ENCODE assay signal across 8 cellular contexts in the genomic region with DNA sequence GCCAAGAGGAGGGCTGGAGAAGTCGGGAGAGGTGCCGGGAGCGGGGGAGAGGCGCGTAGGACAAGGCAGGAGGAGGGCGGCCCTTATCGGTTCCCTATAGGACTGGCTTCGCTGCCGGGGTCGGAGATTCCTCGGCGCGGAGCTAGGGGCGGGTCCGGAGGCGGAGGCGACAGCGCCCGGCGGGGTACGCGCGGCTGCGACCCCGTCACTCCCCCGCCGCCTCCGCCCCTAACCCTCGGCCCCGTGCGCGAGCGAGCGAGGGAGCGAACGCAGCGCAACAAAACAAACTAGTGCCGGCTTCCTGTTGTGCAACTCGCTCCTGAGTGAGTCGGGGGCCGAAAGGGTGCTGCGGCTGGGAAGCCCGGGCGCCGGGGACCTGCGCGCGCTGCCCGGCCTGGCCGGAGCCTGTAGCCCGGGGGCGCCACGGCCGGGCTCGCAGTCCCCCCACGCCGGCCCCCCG. TPM values are rescaled to one million over a fixed set of nuclear protein-coding genes. Genes with fewer than 3 reads are reported as not detected.
DNase-seq lines count a peak whose midpoint lies in the region; ATAC-seq, FAIRE-seq and TF ChIP-seq lines count a peak whose summit lies in the region.

No MANE protein-coding gene starts in this region.

- H3K27ac Mint-ChIP-seq in osteocyte (ENCODE audit: unreplicated experiment): peak overlapping the region; percentile 98

- H3K4me3 ChIP-seq in A549: peak overlapping the region; percentile 77
- H3K4me3 ChIP-seq in adipocyte (ENCODE audit: low read length): peak overlapping the region; percentile 96

- no peaks in the 10 kb centered on the region for H3K36me3 Mint-ChIP-seq in osteocyte (ENCODE audit: unreplicated experiment)

- no peaks in the 10 kb centered on the region for H3K27me3 ChIP-seq in adipocyte (replicated peaks; ENCODE audit: control insufficient read depth, insufficient read depth, low read length)

- no peaks in the 10 kb centered on the region for H3K9me3 ChIP-seq in A549
- H3K9me3 ChIP-seq in adipocyte (ENCODE audit: control insufficient read depth, low read length): no peaks in the 10 kb centered on the region

- peaks cover 64% of the 10 kb centered on the region for H3K4me1 ChIP-seq in A549
- peaks cover 63% of the 10 kb centered on the region for H3K4me1 ChIP-seq in adipocyte (ENCODE audit: control insufficient read depth, insufficient read depth, low read length)

- ATAC-seq in A549: peak; percentile 35 to 64
- ATAC-seq in GM18505 (IDR thresholded peaks at IDR 0.05; ENCODE audit: unreplicated experiment): peak; percentile 40
- peak; percentile 32 for ATAC-seq in HG03095 (IDR thresholded peaks at IDR 0.05; ENCODE audit: unreplicated experiment)
- ATAC-seq in Right ventricle myocardium superior (ENCODE audit: poor library complexity): peak; percentile 56

- no peaks in the 10 kb centered on the region for H3K27me3 Mint-ChIP-seq in osteocyte (ENCODE audit: unreplicated experiment)

- H3K9ac ChIP-seq in adipocyte (ENCODE audit: low read length): peak overlapping the region; percentile 95

- no peak for TF ChIP-seq CTCF in A549 (IDR thresholded peaks at IDR 0.05)
- no peak for TF ChIP-seq CTCF in osteocyte (IDR thresholded peaks at IDR 0.05)

- intact Hi-C loops in Right ventricle myocardium superior (cut with DNase I): loop anchor here (5.0 kb wide), 1 partner anchor 136 kb away; no protein-coding TSS in a partner anchor

- H3K4me3 Mint-ChIP-seq in osteocyte (ENCODE audit: unreplicated experiment): peak overlapping the region; percentile 95

- H3K4me2 ChIP-seq in A549: peak overlapping the region; percentile 87

- 1% methylated on average over 38 of the region's 58 CpGs for WGBS in A549 (ENCODE audit: missing lambda C conversion rate)

- peaks cover 67% of the 10 kb centered on the region for H3K4me1 Mint-ChIP-seq in osteocyte (ENCODE audit: unreplicated experiment)

- TF ChIP-seq EP300 in A549 (IDR thresholded peaks at IDR 0.05): no peak

- peak; percentile 28 to 86 for DNase-seq in A549 (ENCODE audit: low read depth in 1 of 2, low spot score in 1 of 2)
- DNase-seq in RKO (ENCODE audit: low spot score): peak; percentile 70
- DNase-seq in adipocyte (ENCODE audit: low read depth): peak; percentile 88
- DNase-seq in Right ventricle myocardium superior: peak; percentile 76
- DNase-seq in osteocyte (ENCODE audit: extremely low spot score, unreplicated experiment): peak; percentile 87
- DNase-seq in T1000 (lab: John Stamatoyannopoulos, UW): no peak

- CTCF ChIA-PET in A549 (lab: Yijun Ruan, JAX): interaction anchor here (0.5 to 4.2 kb wide), 20 partner anchors 9 to 1444 kb away, joined by 3 to 26 read pairs (median 5); no protein-coding TSS in a partner anchor

- no peak for TF ChIP-seq RAD21 in A549 (conservative IDR thresholded peaks at IDR 0.05 in 1 of 2, IDR thresholded peaks at IDR 0.05 in 1 of 2)

- H3K36me3 ChIP-seq in adipocyte (ENCODE audit: control insufficient read depth, insufficient read depth, low read length, severe bottlenecking): no peaks in the 10 kb centered on the region

- no peaks in the 10 kb centered on the region for H3K9me3 Mint-ChIP-seq in osteocyte (ENCODE audit: unreplicated experiment)

- no peak for FAIRE-seq in A549 (lab: Jason Lieb, UNC)

- POLR2A ChIA-PET in A549 (lab: Yijun Ruan, JAX): interaction anchor here (0.6 to 2.5 kb wide), 9 partner anchors 8 to 771 kb away, joined by 3 to 14 read pairs (median 4); a partner anchor contains a TSS

- TF ChIP-seq POLR2A in A549 (IDR thresholded peaks at IDR 0.05; ENCODE audit: low read length) (peak; percentile 35; the same call in 1 of the 2 replicates), GM18505 (IDR thresholded peaks at IDR 0.05; ENCODE audit: borderline replicate concordance, extremely low read depth, insufficient read depth, insufficient read length) (no peak)

- H3K27ac ChIP-seq in A549: peak overlapping the region; percentile 95 to 97

TF ChIP-seq in A549, 52 proteins besides CTCF, POLR2A, EP300 and RAD21 (continues in another document):
- TF ChIP-seq FOSB (CRISPR knock-in tag; IDR thresholded peaks at IDR 0.05) (no peak), HOXB13 (CRISPR knock-in tag; IDR thresholded peaks at IDR 0.05; ENCODE audit: low read depth) (no peak), CHD2 (IDR thresholded peaks at IDR 0.05; ENCODE audit: low read length, partially characterized antibody) (no peak), CHD4 (IDR thresholded peaks at IDR 0.05; ENCODE audit: borderline replicate concordance) (no peak), CEBPB (IDR thresholded peaks at IDR 0.05) (peak; percentile 88 to 90), FOSL2 (IDR thresholded peaks at IDR 0.05) (no peak), FOSL2 (CRISPR knock-in tag; IDR thresholded peaks at IDR 0.05) (no peak), RFX5 (IDR thresholded peaks at IDR 0.05) (no peak), SMC3 (IDR thresholded peaks at IDR 0.05) (0 out of 3 replicates have a peak, but pooled peaks have one; percentile 6), RNF2 (IDR thresholded peaks at IDR 0.05; ENCODE audit: borderline replicate concordance, low read depth) (no peak), MYC (IDR thresholded peaks at IDR 0.05; ENCODE audit: borderline replicate concordance, low read length) (no peak), ESRRA (IDR thresholded peaks at IDR 0.05; ENCODE audit: borderline replicate concordance, low read length) (no peak), PHF8 (IDR thresholded peaks at IDR 0.05; ENCODE audit: borderline replicate concordance, low read depth) (no peak), TP53 (CRISPR knock-in tag; IDR thresholded peaks at IDR 0.05) (0 out of 2 replicates have a peak, but pooled peaks have one; percentile 7), RCOR1 (IDR thresholded peaks at IDR 0.05; ENCODE audit: low read depth, low read length) (no peak), ZFP36 (IDR thresholded peaks at IDR 0.05; ENCODE audit: borderline replicate concordance, partially characterized antibody) (no peak), JUNB (IDR thresholded peaks at IDR 0.05) (no peak), RARB (CRISPR knock-in tag; IDR thresholded peaks at IDR 0.05) (peak; percentile 42; the same call in 1 of the 2 replicates), KDM1A (IDR thresholded peaks at IDR 0.05; ENCODE audit: low read depth) (no peak), HOXA7 (CRISPR knock-in tag; IDR thresholded peaks at IDR 0.05) (no peak), FOXS1 (CRISPR knock-in tag; IDR thresholded peaks at IDR 0.05) (no peak)
- TF ChIP-seq, protein P1, sequence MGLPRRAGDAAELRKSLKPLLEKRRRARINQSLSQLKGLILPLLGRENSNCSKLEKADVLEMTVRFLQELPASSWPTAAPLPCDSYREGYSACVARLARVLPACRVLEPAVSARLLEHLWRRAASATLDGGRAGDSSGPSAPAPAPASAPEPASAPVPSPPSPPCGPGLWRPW (IDR thresholded peaks at IDR 0.05): no peak
- TF ChIP-seq, protein P2, sequence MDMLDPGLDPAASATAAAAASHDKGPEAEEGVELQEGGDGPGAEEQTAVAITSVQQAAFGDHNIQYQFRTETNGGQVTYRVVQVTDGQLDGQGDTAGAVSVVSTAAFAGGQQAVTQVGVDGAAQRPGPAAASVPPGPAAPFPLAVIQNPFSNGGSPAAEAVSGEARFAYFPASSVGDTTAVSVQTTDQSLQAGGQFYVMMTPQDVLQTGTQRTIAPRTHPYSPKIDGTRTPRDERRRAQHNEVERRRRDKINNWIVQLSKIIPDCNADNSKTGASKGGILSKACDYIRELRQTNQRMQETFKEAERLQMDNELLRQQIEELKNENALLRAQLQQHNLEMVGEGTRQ (IDR thresholded peaks at IDR 0.05): no peak
- TF ChIP-seq, protein P3, sequence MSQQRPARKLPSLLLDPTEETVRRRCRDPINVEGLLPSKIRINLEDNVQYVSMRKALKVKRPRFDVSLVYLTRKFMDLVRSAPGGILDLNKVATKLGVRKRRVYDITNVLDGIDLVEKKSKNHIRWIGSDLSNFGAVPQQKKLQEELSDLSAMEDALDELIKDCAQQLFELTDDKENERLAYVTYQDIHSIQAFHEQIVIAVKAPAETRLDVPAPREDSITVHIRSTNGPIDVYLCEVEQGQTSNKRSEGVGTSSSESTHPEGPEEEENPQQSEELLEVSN (IDR thresholded peaks at IDR 0.05; ENCODE audit: borderline replicate concordance, low read depth): no peak
- TF ChIP-seq, protein P4, sequence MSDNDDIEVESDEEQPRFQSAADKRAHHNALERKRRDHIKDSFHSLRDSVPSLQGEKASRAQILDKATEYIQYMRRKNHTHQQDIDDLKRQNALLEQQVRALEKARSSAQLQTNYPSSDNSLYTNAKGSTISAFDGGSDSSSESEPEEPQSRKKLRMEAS (IDR thresholded peaks at IDR 0.05): no peak
- TF ChIP-seq, protein P5, sequence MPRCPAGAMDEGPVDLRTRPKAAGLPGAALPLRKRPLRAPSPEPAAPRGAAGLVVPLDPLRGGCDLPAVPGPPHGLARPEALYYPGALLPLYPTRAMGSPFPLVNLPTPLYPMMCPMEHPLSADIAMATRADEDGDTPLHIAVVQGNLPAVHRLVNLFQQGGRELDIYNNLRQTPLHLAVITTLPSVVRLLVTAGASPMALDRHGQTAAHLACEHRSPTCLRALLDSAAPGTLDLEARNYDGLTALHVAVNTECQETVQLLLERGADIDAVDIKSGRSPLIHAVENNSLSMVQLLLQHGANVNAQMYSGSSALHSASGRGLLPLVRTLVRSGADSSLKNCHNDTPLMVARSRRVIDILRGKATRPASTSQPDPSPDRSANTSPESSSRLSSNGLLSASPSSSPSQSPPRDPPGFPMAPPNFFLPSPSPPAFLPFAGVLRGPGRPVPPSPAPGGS (IDR thresholded peaks at IDR 0.05): no peak; the same call in 2 of the 3 replicates
- TF ChIP-seq, protein P6, sequence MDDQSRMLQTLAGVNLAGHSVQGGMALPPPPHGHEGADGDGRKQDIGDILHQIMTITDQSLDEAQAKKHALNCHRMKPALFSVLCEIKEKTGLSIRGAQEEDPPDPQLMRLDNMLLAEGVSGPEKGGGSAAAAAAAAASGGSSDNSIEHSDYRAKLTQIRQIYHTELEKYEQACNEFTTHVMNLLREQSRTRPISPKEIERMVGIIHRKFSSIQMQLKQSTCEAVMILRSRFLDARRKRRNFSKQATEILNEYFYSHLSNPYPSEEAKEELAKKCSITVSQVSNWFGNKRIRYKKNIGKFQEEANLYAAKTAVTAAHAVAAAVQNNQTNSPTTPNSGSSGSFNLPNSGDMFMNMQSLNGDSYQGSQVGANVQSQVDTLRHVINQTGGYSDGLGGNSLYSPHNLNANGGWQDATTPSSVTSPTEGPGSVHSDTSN (IDR thresholded peaks at IDR 0.05): no peak

RNA-seq across cellular contexts. Expression of a gene that starts 2.0 kb away (rescaled TPM):
- polyA plus RNA-seq in A549 (2011; rRNA removed) (14.1 and 28.1 TPM in 2 replicates), A549 (2017; fragmentation: RNase III; extraction: RNeasy Plus Mini Kit Qiagen cat#74134 plus additional on column Dnase treatment) (14.2 to 15.2 TPM (median 14.3 TPM) in 3 replicates)
- polyA plus RNA-seq in A549 (2012; cell fraction: cytosol; rRNA removed): 5.7 and 7.2 TPM in 2 replicates
- polyA plus RNA-seq in A549 (2012; cell fraction: nucleus; rRNA removed): 9.2 and 14.5 TPM in 2 replicates
- polyA minus RNA-seq in A549 (2011; rRNA and poly(A)+ RNA removed): 270 and 286 TPM in 2 replicates
- total RNA-seq in Right ventricle myocardium superior (4.8 TPM), osteocyte (27.1 and 30.5 TPM in 2 replicates)
